8 cellular contexts compared by ENCODE assay signal in the genomic region with DNA sequence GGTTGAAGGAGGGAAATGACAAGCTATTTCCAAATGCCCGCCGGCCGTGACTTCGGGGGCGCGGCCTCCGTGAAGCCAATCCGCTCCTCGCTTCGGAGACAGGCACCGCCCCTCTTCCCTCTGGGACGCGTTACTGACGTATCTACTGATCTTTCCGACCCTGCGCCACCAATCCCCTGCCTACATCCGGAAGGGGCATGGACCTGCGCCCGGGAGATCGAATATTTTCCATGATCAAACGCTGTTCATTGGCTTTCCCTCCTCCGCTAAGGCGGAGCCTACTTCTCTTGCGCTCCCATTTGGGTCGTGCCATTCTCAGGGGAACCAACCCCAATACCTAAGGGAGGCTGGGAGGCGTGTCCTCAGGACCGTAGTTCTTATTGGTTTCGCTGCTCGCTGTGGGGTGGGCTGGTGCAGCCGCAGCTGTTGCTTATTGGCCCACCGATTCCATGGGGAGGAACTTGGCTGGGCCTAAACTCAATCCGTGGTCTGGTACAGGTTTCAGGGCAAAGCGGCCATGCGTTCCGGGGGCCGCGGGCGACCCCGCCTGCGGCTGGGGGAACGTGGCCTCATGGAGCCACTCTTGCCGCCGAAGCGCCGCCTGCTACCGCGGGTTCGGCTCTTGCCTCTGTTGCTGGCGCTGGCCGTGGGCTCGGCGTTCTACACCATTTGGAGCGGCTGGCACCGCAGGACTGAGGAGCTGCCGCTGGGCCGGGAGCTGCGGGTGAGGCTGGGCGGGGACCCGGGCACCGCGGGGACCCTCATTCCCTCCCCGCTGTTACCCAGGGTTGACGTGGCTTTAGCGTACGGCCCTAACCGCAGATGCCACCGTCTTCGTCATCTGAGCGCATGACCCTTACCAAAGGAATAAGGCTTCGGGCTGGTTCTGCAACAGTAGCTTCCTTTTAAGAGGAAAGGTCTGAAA.
DNase-seq lines count a peak whose midpoint lies in the region; ATAC-seq lines count a peak whose summit lies in the region.

TSS of gene QPCTL (plus strand) at position 480 of the 925 bp plus-strand sequence. CDS start at position 518, 38 bp downstream.

- peaks cover 34% of the 10 kb centered on the region for H3K36me3 Mint-ChIP-seq in central memory CD8-positive, alpha-beta T cell (ENCODE audit: insufficient read depth)

- peak within 1 kb of the TSS; percentile 95 for H3K27ac Mint-ChIP-seq in central memory CD8-positive, alpha-beta T cell (ENCODE audit: low read depth)

- H3K9me3 Mint-ChIP-seq in central memory CD8-positive, alpha-beta T cell, result no peaks in the 10 kb centered on the region

- DNase-seq in AG08396 (ENCODE audit: low spot score) (peak; percentile 97), NCI-H345 treated with DMSO at 0.1 percent for 48 hours (lab: John Stamatoyannopoulos, UW; ENCODE audit: unreplicated experiment) (peak; percentile 96), iris pigment epithelial cell (ENCODE audit: low read depth) (peak; percentile 100)
- DNase-seq in activated CD4-positive, CD25-positive, alpha-beta regulatory T cell treated with anti-CD3 and anti-CD28 coated beads, Interleukin-2, amount 50 U/mL, for 16 hours (ENCODE audit: low read depth, low spot score), result peak; percentile 96
- DNase-seq in central memory CD8-positive, alpha-beta T cell (ENCODE audit: low spot score in 2 of 2), result peak; percentile 92 to 97
- DNase-seq in stimulated activated CD4-positive, alpha-beta T cell treated with anti-CD3 and anti-CD28 coated beads, Interleukin-12 subunit alpha, Interleukin-12 subunit beta, amount 100 ng/mL, for 24 hours (ENCODE audit: low read depth in 2 of 2), result peak; percentile 90 to 97

- peaks cover 19% of the 10 kb centered on the region for H3K4me1 Mint-ChIP-seq in central memory CD8-positive, alpha-beta T cell

- H3K4me3 Mint-ChIP-seq in central memory CD8-positive, alpha-beta T cell, result peak within 1 kb of the TSS; percentile 93

- H3K27me3 Mint-ChIP-seq in central memory CD8-positive, alpha-beta T cell, result no peaks in the 10 kb centered on the region

- ATAC-seq in GM19023 (IDR thresholded peaks at IDR 0.05; ENCODE audit: unreplicated experiment) (peak; percentile 82), HG03280 (IDR thresholded peaks at IDR 0.05; ENCODE audit: unreplicated experiment) (peak; percentile 88)
- ATAC-seq in central memory CD8-positive, alpha-beta T cell (replicated peaks; ENCODE audit: extremely low read depth, poor library complexity, severe bottlenecking), result peak; percentile 94

Comparison
In these comparisons a context has a peak if more than half of its experiments do, and no peak if none do; other contexts are left out.
1. Peak in every context shown above with its lines: DNase-seq and ATAC-seq.